In the genomic region with DNA sequence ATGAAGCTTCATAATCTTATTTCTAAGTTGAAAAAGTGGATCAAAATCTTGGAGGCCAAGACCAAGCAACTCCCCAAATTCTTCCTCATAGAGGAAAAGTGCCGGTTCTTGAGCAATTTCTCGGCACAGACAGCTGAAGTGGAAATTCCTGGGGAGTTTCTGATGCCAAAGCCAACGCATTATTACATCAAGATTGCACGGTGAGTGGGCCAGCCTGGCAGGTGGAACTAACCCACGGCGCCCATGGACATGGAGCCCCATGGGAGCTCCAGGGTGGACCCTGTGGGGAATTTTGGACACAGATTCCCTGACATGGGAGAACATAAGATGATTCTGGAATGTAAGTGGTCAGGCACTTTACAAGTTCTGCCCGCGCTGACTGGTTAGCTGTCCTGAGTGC, we compare ENCODE assay signal across 21 cellular contexts.
A peak's percentile ranks its signal among the peaks of the same experiment; 100 is the strongest.
DNase-seq lines count a peak whose midpoint lies in the region; ATAC-seq and TF ChIP-seq lines count a peak whose summit lies in the region.
"Had no signal": no experiment of that assay in that cellular context is flagged by ENCODE, and none has a peak within 500 bp of the region (broad histone marks: within the 10 kb centered on the region; RNA-seq: fewer than 3 reads in every experiment).

No MANE protein-coding gene starts in this region.

- no peak for TF ChIP-seq EP300 in upper lobe of left lung (IDR thresholded peaks at IDR 0.05)

- intact Hi-C loops in Right ventricle myocardium inferior (cut with DNase I): no loop called here

- H3K36me3 ChIP-seq in endodermal cell (ENCODE audit: control insufficient read depth, insufficient read depth, low read length): peaks cover 75% of the 10 kb centered on the region
- peaks cover 29 to 95% (median 65%) of the 10 kb centered on the region in 4 donors for H3K36me3 ChIP-seq in upper lobe of left lung

- TF ChIP-seq CTCF in endodermal cell (conservative IDR thresholded peaks at IDR 0.05): no peak
- no peak for TF ChIP-seq CTCF in upper lobe of left lung (IDR thresholded peaks at IDR 0.05)
- TF ChIP-seq CTCF in endothelial cell (IDR thresholded peaks at IDR 0.05; ENCODE audit: unreplicated experiment): no peak

- no peaks in the 10 kb centered on the region for H3K9me3 Mint-ChIP-seq in endodermal cell
- no peaks in the 10 kb centered on the region for H3K9me3 Mint-ChIP-seq in endothelial cell (ENCODE audit: unreplicated experiment)
- H3K9me3 Mint-ChIP-seq: activated naive CD8-positive, alpha-beta T cell treated with anti-CD3 and anti-CD28 coated beads, Interleukin-2, amount 50 U/mL, for 24 hours had no signal

- H3K4me3 ChIP-seq in endodermal cell (ENCODE audit: low read length): no peak overlapping the region
- no peak overlapping the region for H3K4me3 ChIP-seq in upper lobe of left lung
- H3K4me3 ChIP-seq: coronary artery had no signal

- H3K4me3 Mint-ChIP-seq in endodermal cell (no peak overlapping the region), endothelial cell (ENCODE audit: unreplicated experiment) (no peak overlapping the region)
- H3K4me3 Mint-ChIP-seq: activated naive CD8-positive, alpha-beta T cell treated with anti-CD3 and anti-CD28 coated beads, Interleukin-2, amount 50 U/mL, for 24 hours; T-helper 17 cell had no signal

- no peak overlapping the region for H3K9ac ChIP-seq in endodermal cell (ENCODE audit: extremely low read depth, low read length, poor library complexity, severe bottlenecking)

- ATAC-seq in upper lobe of left lung (ENCODE audit: low FRiP score in 2 of 2) (peak; percentile 45 to 79), Right ventricle myocardium inferior (no peak)
- ATAC-seq: activated naive CD8-positive, alpha-beta T cell treated with anti-CD3 and anti-CD28 coated beads, Interleukin-2, amount 50 U/mL, for 24 hours; T-helper 17 cell had no signal

- H3K36me3 Mint-ChIP-seq in endodermal cell (ENCODE audit: low read depth): peaks cover 74% of the 10 kb centered on the region
- H3K36me3 Mint-ChIP-seq in endothelial cell (ENCODE audit: low read depth, unreplicated experiment): peaks cover 43% of the 10 kb centered on the region

- H3K4me1 ChIP-seq in endodermal cell (ENCODE audit: control insufficient read depth, insufficient read depth, low read length) (no peaks in the 10 kb centered on the region), upper lobe of left lung (peaks cover 0 to 14% (median 4%) of the 10 kb centered on the region in 4 donors)
- H3K4me1 ChIP-seq: BE2C had no signal

- H3K27ac Mint-ChIP-seq in endodermal cell (no peak overlapping the region), endothelial cell (ENCODE audit: unreplicated experiment) (no peak overlapping the region)
- H3K27ac Mint-ChIP-seq: activated naive CD8-positive, alpha-beta T cell treated with anti-CD3 and anti-CD28 coated beads, Interleukin-2, amount 50 U/mL, for 24 hours; T-helper 17 cell had no signal

- WGBS in endodermal cell (ENCODE audit: insufficient coverage in 1 of 2, insufficient read length in 1 of 2), 2 experiments: 95 to 100% methylated on average over 7 to 8 of the region's 8 CpGs
- 61 to 72% methylated on average over 8 of the region's 8 CpGs for WGBS in upper lobe of left lung, 2 donors

- H3K27ac ChIP-seq in endodermal cell (ENCODE audit: low read depth, low read length) (no peak overlapping the region), upper lobe of left lung (peak overlapping the region; percentile 60 to 72 (median 66))
- H3K27ac ChIP-seq: 22Rv1, coronary artery had no signal

- no peaks in the 10 kb centered on the region for H3K9me3 ChIP-seq in endodermal cell (ENCODE audit: control insufficient read depth, low read length)
- H3K9me3 ChIP-seq in upper lobe of left lung: no peaks in the 10 kb centered on the region
- H3K9me3 ChIP-seq: BE2C had no signal

- H3K27me3 ChIP-seq in endodermal cell (ENCODE audit: control insufficient read depth, insufficient read depth, low read length, poor library complexity, severe bottlenecking) (no peaks in the 10 kb centered on the region), upper lobe of left lung (no peaks in the 10 kb centered on the region)
- H3K27me3 ChIP-seq: BE2C had no signal

- no peak for TF ChIP-seq POLR2A in upper lobe of left lung (IDR thresholded peaks at IDR 0.05)

- peak; percentile 51 for DNase-seq in activated CD8-positive, alpha-beta memory T cell treated with anti-CD3 and anti-CD28 coated beads for 24 hours
- no peak for DNase-seq in activated CD8-positive, alpha-beta memory T cell treated with anti-CD3 and anti-CD28 coated beads, Interleukin-2, amount 50 U/mL, for 4 hours
- DNase-seq in endodermal cell (peak; percentile 26), myocyte (ENCODE audit: low read depth) (peak; percentile 34), upper lobe of left lung (peak in 1 of 2 donors; percentile 73), COLO668 (lab: John Stamatoyannopoulos, UW; ENCODE audit: unreplicated experiment) (no peak), Right ventricle myocardium inferior (ENCODE audit: missing footprints) (no peak), endothelial cell (ENCODE audit: low spot score) (no peak)
- DNase-seq: activated CD4-positive, alpha-beta T cell treated with anti-CD3 and anti-CD28 coated beads for 4 hours; activated naive CD8-positive, alpha-beta T cell treated with anti-CD3 and anti-CD28 coated beads, Interleukin-2, amount 50 U/mL, for 24 hours; BE2C; COR-L47; DMS79 treated with DMSO at 0.1 percent for 48 hours; HCEC 1CT; hypothalamus; mammary epithelial cell; NCI-H146; occipital lobe; T-helper 17 cell had no signal

- H3K4me1 Mint-ChIP-seq in endodermal cell: no peaks in the 10 kb centered on the region
- H3K4me1 Mint-ChIP-seq in endothelial cell (ENCODE audit: unreplicated experiment): no peaks in the 10 kb centered on the region

- H3K27me3 Mint-ChIP-seq in endodermal cell (ENCODE audit: insufficient read depth) (no peaks in the 10 kb centered on the region), endothelial cell (ENCODE audit: unreplicated experiment) (peaks cover 11% of the 10 kb centered on the region)
- H3K27me3 Mint-ChIP-seq: activated naive CD8-positive, alpha-beta T cell treated with anti-CD3 and anti-CD28 coated beads, Interleukin-2, amount 50 U/mL, for 24 hours; T-helper 17 cell had no signal

Comparison
In these comparisons a context has a peak if more than half of its experiments do, and no peak if none do; other contexts are left out.
1. DNase-seq: peak in activated CD8-positive, alpha-beta memory T cell treated with anti-CD3 and anti-CD28 coated beads for 24 hours (single experiment), endodermal cell (single experiment) and myocyte (single experiment); none in activated CD8-positive, alpha-beta memory T cell treated with anti-CD3 and anti-CD28 coated beads, Interleukin-2, amount 50 U/mL, for 4 hours (single experiment), COLO668 (single experiment), Right ventricle myocardium inferior (single experiment) and endothelial cell (single experiment).